Comparison of ENCODE assay signal across 1 cellular context in genomic region chr1:232575524-232576040, GRCh38.
TF ChIP-seq lines count a peak whose summit lies in the region.

No MANE protein-coding gene starts in this region.

TF ChIP-seq in IMR-90, 13 proteins besides CTCF, POLR2A, EP300 and RAD21:
- TF ChIP-seq MXI1 (IDR thresholded peaks at IDR 0.05; ENCODE audit: borderline replicate concordance, low read depth, low read length), result no peak
- TF ChIP-seq MAZ (IDR thresholded peaks at IDR 0.05; ENCODE audit: borderline replicate concordance, low read depth, low read length), result no peak
- TF ChIP-seq USF2 (IDR thresholded peaks at IDR 0.05; ENCODE audit: low read depth, low read length), result no peak
- TF ChIP-seq RFX5 (IDR thresholded peaks at IDR 0.05; ENCODE audit: low read depth, low read length), result no peak
- no peak for TF ChIP-seq FOS (IDR thresholded peaks at IDR 0.05; ENCODE audit: low read depth, low read length)
